ENCODE assay signal across 8 cellular contexts in the genomic region with DNA sequence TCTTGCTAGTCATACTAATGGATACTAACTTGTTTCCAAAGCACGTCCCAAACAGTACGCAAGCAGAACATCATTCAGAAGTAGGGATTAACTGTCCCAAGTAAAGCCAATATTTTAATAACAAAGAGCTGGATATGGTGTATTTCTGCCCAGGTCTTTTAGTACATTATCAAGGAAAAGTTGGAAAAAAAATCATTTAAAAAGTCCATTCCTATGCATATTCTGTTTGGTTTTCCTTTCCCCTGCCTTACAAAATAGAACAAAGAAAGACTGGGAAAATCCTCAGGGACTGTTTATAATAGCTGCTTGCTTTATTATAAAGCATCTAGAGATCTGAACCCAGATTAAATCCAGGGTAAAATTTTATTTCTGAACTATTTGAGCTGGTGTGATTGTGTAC.
"Had no signal": no experiment of that assay in that cellular context is flagged by ENCODE, and none has a peak within 500 bp of the region (broad histone marks: within the 10 kb centered on the region; RNA-seq: fewer than 3 reads in every experiment).

No MANE protein-coding gene starts in this region.

- DNase-seq: GM23248, GOT3, H7, H9, HCEC 1CT, HFFc6 had no signal

- ATAC-seq: GM23338, HCT116 had no signal

- H3K4me2 ChIP-seq: GM23338 had no signal

- H3K9ac ChIP-seq: GM23248 had no signal

- H3K27ac ChIP-seq: GM23248 had no signal

- H2AFZ ChIP-seq: GM23248, GM23338 had no signal

- H3K4me3 ChIP-seq: GM23248, GM23338 had no signal
